In genomic region chr1:51506537-51506936, GRCh38 we compare ENCODE assay signal across 8 cellular contexts. TPM values are rescaled to one million over a fixed set of nuclear protein-coding genes. Genes with fewer than 3 reads are reported as not detected.
DNase-seq lines count a peak whose midpoint lies in the region; ATAC-seq and TF ChIP-seq lines count a peak whose summit lies in the region.

No MANE protein-coding gene starts in this region.

- no TSS peak for BruUV-seq in PC-3 (replicated peaks; lab: Mats Ljungman, UMichigan)

- H3K4me2 ChIP-seq in GM23248 (ENCODE audit: unreplicated experiment) (peak overlapping the region; percentile 67), mesenchymal stem cell (ENCODE audit: low read length, poor library complexity, severe bottlenecking) (no peak overlapping the region), PC-3 (ENCODE audit: low read length) (no peak overlapping the region)

- H2BK12ac ChIP-seq in mesenchymal stem cell (ENCODE audit: low read length in 2 of 2): no peak overlapping the region

- H3K9me2 ChIP-seq in GM23248 (ENCODE audit: insufficient read depth) (no peaks in the 10 kb centered on the region; the same call in 1 of the 2 replicates), PC-3 (replicated peaks; ENCODE audit: low read length) (no peaks in the 10 kb centered on the region)

- H3K27me3 ChIP-seq in GM23248 (replicated peaks; ENCODE audit: insufficient read depth): no peaks in the 10 kb centered on the region
- H3K27me3 ChIP-seq in adipocyte (replicated peaks; ENCODE audit: control insufficient read depth, insufficient read depth, low read length): no peaks in the 10 kb centered on the region
- H3K27me3 ChIP-seq in mesenchymal stem cell (ENCODE audit: control insufficient read depth in 1 of 2, insufficient read depth in 1 of 2, low read length in 2 of 2): no peaks in the 10 kb centered on the region
- no peaks in the 10 kb centered on the region for H3K27me3 ChIP-seq in PC-3 (ENCODE audit: low read length)

- in situ Hi-C loops in GM23248 (cut with MboI): no loop called here

- H3F3A ChIP-seq in GM23248 (ENCODE audit: insufficient read depth) (peaks cover 11% of the 10 kb centered on the region), PC-3 (ENCODE audit: low read length, unreplicated experiment) (no peaks in the 10 kb centered on the region)

- H2AK5ac ChIP-seq in mesenchymal stem cell (ENCODE audit: low read length, severe bottlenecking): no peak overlapping the region

- H4K91ac ChIP-seq in mesenchymal stem cell (ENCODE audit: low read length): no peak overlapping the region

- peaks cover 99% of the 10 kb centered on the region for H3K79me2 ChIP-seq in GM23248 (ENCODE audit: insufficient read depth)
- H3K79me2 ChIP-seq in PC-3 (ENCODE audit: low read length): peaks cover 89% of the 10 kb centered on the region

- H4K8ac ChIP-seq in mesenchymal stem cell (ENCODE audit: low read length): no peak overlapping the region

- H3K18ac ChIP-seq in mesenchymal stem cell (ENCODE audit: low read depth in 1 of 2, low read length in 2 of 2): no peak overlapping the region

- POLR2A ChIA-PET in PC-3 (lab: Charles Lee; ENCODE audit: unreplicated experiment): no interaction called here

- peaks cover 15% of the 10 kb centered on the region for H3K79me1 ChIP-seq in mesenchymal stem cell (replicated peaks; ENCODE audit: low read length, poor library complexity, severe bottlenecking)

- H3K14ac ChIP-seq in mesenchymal stem cell (ENCODE audit: low read length in 2 of 2): no peak overlapping the region

- H3K4me3 ChIP-seq in GM23248 (peak overlapping the region; percentile 41), adipocyte (ENCODE audit: low read length) (peak overlapping the region; percentile 73), mesenchymal stem cell (ENCODE audit: insufficient read depth in 1 of 2, low read depth in 1 of 2, low read length in 2 of 2) (peak overlapping the region in 1 of 2 experiments; percentile 44), PC-3 (ENCODE audit: low read length) (no peak overlapping the region)

- H3K9ac ChIP-seq in GM23248: peak overlapping the region; percentile 7
- peak overlapping the region; percentile 79 for H3K9ac ChIP-seq in adipocyte (ENCODE audit: low read length)
- H3K9ac ChIP-seq in mesenchymal stem cell (ENCODE audit: low read length): peak overlapping the region; percentile 60
- H3K9ac ChIP-seq in PC-3 (ENCODE audit: low read length): no peak overlapping the region

- no peak overlapping the region for H2BK15ac ChIP-seq in mesenchymal stem cell (ENCODE audit: low read depth, poor library complexity, severe bottlenecking)

- H2BK5ac ChIP-seq in mesenchymal stem cell (ENCODE audit: low read depth, low read length, poor library complexity, severe bottlenecking): no peak overlapping the region

- peak; percentile 65 for DNase-seq in AG20443 (ENCODE audit: low spot score)
- peak; percentile 87 for DNase-seq in GM23248
- DNase-seq in adipocyte (ENCODE audit: low read depth): peak; percentile 87
- peak; percentile 76 for DNase-seq in mesenchymal stem cell
- DNase-seq in RPMI8226: no peak
- no peak for DNase-seq in PC-3
- no peak for DNase-seq in GM20000 (ENCODE audit: low spot score)

- H3K23ac ChIP-seq in mesenchymal stem cell (ENCODE audit: low read length in 2 of 2): no peak overlapping the region

- no peak for TF ChIP-seq CTCF in PC-3 (conservative IDR thresholded peaks at IDR 0.05; ENCODE audit: low read depth, low read length)
- TF ChIP-seq CTCF in GM20000 (IDR thresholded peaks at IDR 0.05; ENCODE audit: extremely low read depth, missing control alignments): no peak

- H3K9me3 ChIP-seq in GM23248 (ENCODE audit: low read depth) (no peaks in the 10 kb centered on the region), adipocyte (ENCODE audit: control insufficient read depth, low read length) (no peaks in the 10 kb centered on the region), mesenchymal stem cell (ENCODE audit: control insufficient read depth, low read length) (no peaks in the 10 kb centered on the region), PC-3 (ENCODE audit: low read length) (no peaks in the 10 kb centered on the region)

- ATAC-seq in PC-3: no peak
- ATAC-seq in HG02970 (IDR thresholded peaks at IDR 0.05; ENCODE audit: low FRiP score, unreplicated experiment): no peak

- no peak overlapping the region for H2BK120ac ChIP-seq in mesenchymal stem cell (ENCODE audit: low read depth, low read length)

- H3K36me3 ChIP-seq in GM23248 (ENCODE audit: low read depth): no peaks in the 10 kb centered on the region
- H3K36me3 ChIP-seq in adipocyte (ENCODE audit: control insufficient read depth, insufficient read depth, low read length, severe bottlenecking): peaks cover 15% of the 10 kb centered on the region
- H3K36me3 ChIP-seq in mesenchymal stem cell (ENCODE audit: control insufficient read depth in 1 of 2, insufficient read depth in 2 of 2, low read depth in 1 of 2, low read length in 2 of 2): peaks cover 5 to 8% of the 10 kb centered on the region in 2 experiments
- H3K36me3 ChIP-seq in PC-3 (ENCODE audit: low read depth, low read length): 0 out of 2 replicates have a peak, but pooled peaks cover 3% of the 10 kb centered on the region

- H3K27ac ChIP-seq in GM23248 (peak overlapping the region; percentile 27), mesenchymal stem cell (ENCODE audit: low read length, poor library complexity, severe bottlenecking) (no peak overlapping the region), PC-3 (ENCODE audit: low read length) (no peak overlapping the region)

- 16 to 21% methylated on average over 3 of the region's 3 CpGs for WGBS in GM23248 (ENCODE audit: low coverage in 1 of 2, low lambda C conversion rate in 2 of 2, missing lambda C conversion rate in 2 of 2), 2 experiments
- 5% methylated on average over 1 of the region's 3 CpGs for WGBS in mesenchymal stem cell

- H3K4ac ChIP-seq in mesenchymal stem cell (ENCODE audit: low read depth in 1 of 2, low read length in 2 of 2): no peak overlapping the region

- H3K4me1 ChIP-seq in GM23248 (ENCODE audit: insufficient read depth) (peaks cover 15% of the 10 kb centered on the region), adipocyte (ENCODE audit: control insufficient read depth, insufficient read depth, low read length) (peaks cover 29% of the 10 kb centered on the region), mesenchymal stem cell (ENCODE audit: control insufficient read depth, insufficient read depth, low read depth, low read length) (no peaks in the 10 kb centered on the region), PC-3 (ENCODE audit: insufficient read depth, low read length) (peaks cover 8% of the 10 kb centered on the region; the same call in 1 of the 2 replicates)

- H2AFZ ChIP-seq in GM23248 (0 out of 2 replicates have a peak overlapping the region, but pooled peaks have one; percentile 10), mesenchymal stem cell (ENCODE audit: low read depth, low read length) (no peak overlapping the region), PC-3 (ENCODE audit: low read length) (no peak overlapping the region)

- CTCF ChIA-PET in PC-3 (lab: Charles Lee): interaction anchor here (0.7 kb wide), 1 partner anchor 60 kb away, joined by 3 read pairs; no protein-coding TSS in a partner anchor

- intact Hi-C loops in PC-3 (cut with micrococcal nuclease): no loop called here

- H4K20me1 ChIP-seq in GM23248 (ENCODE audit: insufficient read depth): 0 out of 2 replicates have a peak, but pooled peaks cover 8% of the 10 kb centered on the region
- 0 out of 2 replicates have a peak, but pooled peaks cover 3% of the 10 kb centered on the region for H4K20me1 ChIP-seq in PC-3 (ENCODE audit: low read length)

RNA-seq across cellular contexts. Expression of gene EPS15, which starts 12.5 kb away (rescaled TPM):
- 41.1 and 41.6 TPM in 2 replicates for total RNA-seq in GM23248 (2014; rRNA removed; shearing (Covaris generic))
- polyA plus RNA-seq in GM23248 (2016; fragmentation: Nextera tagmentation; extraction: Ambion mirVana): 25.9 and 26.9 TPM in 2 replicates
- 42.9 TPM for polyA plus RNA-seq in mesenchymal stem cell (2013, experiment 1 of 2)
- polyA plus RNA-seq in mesenchymal stem cell (2013, experiment 2 of 2): 41.3 TPM
- 24.4 and 26.3 TPM in 2 replicates for total RNA-seq in PC-3 (2014; rRNA removed)

Comparison
In these comparisons a context has a peak if more than half of its experiments do, and no peak if none do; other contexts are left out.
1. DNase-seq: peak in AG20443 (single experiment), GM23248 (single experiment), adipocyte (single experiment) and mesenchymal stem cell (single experiment); none in RPMI8226 (single experiment), PC-3 (single experiment) and GM20000 (single experiment).